ENCODE assay signal across 8 cellular contexts in the genomic region with DNA sequence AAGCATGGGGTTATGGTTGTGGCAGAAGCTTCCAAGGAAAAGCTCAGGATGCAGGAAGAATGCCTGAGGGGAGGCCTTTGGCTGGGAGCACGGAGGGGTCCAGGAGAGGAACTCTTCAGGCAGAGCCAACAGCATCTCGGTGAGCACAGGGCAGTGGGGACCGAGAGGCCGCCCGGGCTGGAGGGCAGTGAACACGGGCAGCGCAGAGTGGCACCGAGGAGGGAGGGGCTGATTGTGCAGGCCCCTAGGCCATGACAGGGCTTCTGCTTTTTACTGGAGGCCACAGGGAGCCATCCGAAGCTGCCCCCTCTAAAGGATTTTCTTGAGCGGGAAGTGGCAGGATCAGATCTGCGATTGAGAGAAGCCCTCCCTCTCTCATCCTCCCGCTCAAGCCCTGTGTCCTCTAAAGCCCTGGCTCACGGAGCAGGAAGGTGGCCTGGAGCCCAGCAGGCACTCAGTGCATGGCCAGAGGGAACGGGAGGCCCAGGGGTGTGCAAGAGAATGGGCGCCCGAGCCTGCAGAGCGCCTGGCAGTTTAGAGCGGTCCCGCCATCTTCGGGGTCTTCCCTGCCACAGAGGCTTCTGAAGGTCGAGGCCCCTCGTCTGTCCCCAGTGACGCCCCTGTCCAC. TPM values are rescaled to one million over a fixed set of nuclear protein-coding genes. Genes with fewer than 3 reads are reported as not detected.
DNase-seq lines count a peak whose midpoint lies in the region; ATAC-seq and TF ChIP-seq lines count a peak whose summit lies in the region.

No MANE protein-coding gene starts in this region.

- in situ Hi-C loops in GM23248 (cut with MboI) = loop anchor here (25.0 kb wide), 1 partner anchor 558 kb away; no protein-coding TSS in a partner anchor

- TF ChIP-seq EP300 in sigmoid colon (IDR thresholded peaks at IDR 0.05) = no peak

- H3K9me3 ChIP-seq in GM23248 (ENCODE audit: low read depth) (no peaks in the 10 kb centered on the region), fibroblast of lung (ENCODE audit: control insufficient read depth, insufficient read depth, low read depth, low read length) (no peaks in the 10 kb centered on the region), parathyroid adenoma (ENCODE audit: control insufficient read depth, low read length) (no peaks in the 10 kb centered on the region), sigmoid colon (no peaks in the 10 kb centered on the region)

- no peak for TF ChIP-seq POLR2A in sigmoid colon (IDR thresholded peaks at IDR 0.05)

- DNase-seq in GM23248 (peak; percentile 9), fibroblast of lung (ENCODE audit: low read depth in 2 of 2) (no peak), OCI-M2 (lab: John Stamatoyannopoulos, UW; ENCODE audit: unreplicated experiment) (no peak), NCI-H1694 treated with DMSO at 0.1 percent for 48 hours (lab: John Stamatoyannopoulos, UW) (no peak), ecto neural progenitor cell (ENCODE audit: low spot score) (no peak), sigmoid colon (no peak)

- intact Hi-C loops in sigmoid colon (cut with DNase I) = loop anchor here (5.0 to 10.0 kb wide), 2 partner anchors 653 to 985 kb away; no protein-coding TSS in a partner anchor

- H3K9me2 ChIP-seq in GM23248 (ENCODE audit: insufficient read depth) = no peaks in the 10 kb centered on the region

- H3K27me3 ChIP-seq in GM23248 (replicated peaks; ENCODE audit: insufficient read depth) (no peaks in the 10 kb centered on the region), fibroblast of lung (ENCODE audit: control insufficient read depth, insufficient read depth, low read length) (no peaks in the 10 kb centered on the region), parathyroid adenoma (ENCODE audit: control insufficient read depth, insufficient read depth, low read length) (no peaks in the 10 kb centered on the region), sigmoid colon (peaks cover 0 to 2% (median 0%) of the 10 kb centered on the region in 3 donors)

- peaks cover 13% of the 10 kb centered on the region for H3F3A ChIP-seq in GM23248 (ENCODE audit: insufficient read depth)

- H3K36me3 ChIP-seq in GM23248 (ENCODE audit: low read depth) = no peaks in the 10 kb centered on the region
- H3K36me3 ChIP-seq in fibroblast of lung (ENCODE audit: control insufficient read depth, insufficient read depth, low read length) = no peaks in the 10 kb centered on the region
- H3K36me3 ChIP-seq in parathyroid adenoma (ENCODE audit: control insufficient read depth, insufficient read depth, low read length) = no peaks in the 10 kb centered on the region
- no peaks in the 10 kb centered on the region for H3K36me3 ChIP-seq in sigmoid colon

- ATAC-seq in SK-N-SH treated with all-trans-retinoic acid at 6 μM for 48 hours = peak; percentile 10; the same call in 2 of the 3 replicates

- H3K9ac ChIP-seq in GM23248 = peak overlapping the region; percentile 50
- H3K9ac ChIP-seq in fibroblast of lung (ENCODE audit: insufficient read depth, low read length) = no peak overlapping the region
- H3K9ac ChIP-seq in parathyroid adenoma = no peak overlapping the region

- H3K4me2 ChIP-seq in GM23248 (ENCODE audit: unreplicated experiment) = peak overlapping the region; percentile 46
- H3K4me2 ChIP-seq in fibroblast of lung (ENCODE audit: extremely low read depth, insufficient read depth, low read length) = no peak overlapping the region
- H3K4me2 ChIP-seq in parathyroid adenoma (ENCODE audit: low read length) = no peak overlapping the region

- H4K20me1 ChIP-seq in GM23248 (ENCODE audit: insufficient read depth) (no peaks in the 10 kb centered on the region), fibroblast of lung (ENCODE audit: control insufficient read depth, extremely low read depth, insufficient read depth, low read length) (no peaks in the 10 kb centered on the region)

- TF ChIP-seq CTCF in fibroblast of lung (conservative IDR thresholded peaks at IDR 0.05 in 1 of 2, IDR thresholded peaks at IDR 0.05 in 1 of 2; ENCODE audit: low read depth in 1 of 2, low read length in 2 of 2) (no peak), parathyroid adenoma (IDR thresholded peaks at IDR 0.05) (no peak), sigmoid colon (IDR thresholded peaks at IDR 0.05) (no peak)

- H3K27ac ChIP-seq in GM23248 = peak overlapping the region; percentile 71
- peak overlapping the region; percentile 71 for H3K27ac ChIP-seq in fibroblast of lung (ENCODE audit: insufficient read depth, low read length)
- no peak overlapping the region for H3K27ac ChIP-seq in parathyroid adenoma
- no peak overlapping the region for H3K27ac ChIP-seq in sigmoid colon

- H3K4me3 ChIP-seq in GM23248 (no peak overlapping the region), fibroblast of lung (replicated peaks in 1 of 4; ENCODE audit: control extremely low read depth in 1 of 4, insufficient read depth in 1 of 4, low read depth in 3 of 4, low read length in 4 of 4) (no peak overlapping the region), parathyroid adenoma (ENCODE audit: low read depth, low read length) (no peak overlapping the region), sigmoid colon (no peak overlapping the region)

- peaks cover 15% of the 10 kb centered on the region for H3K4me1 ChIP-seq in GM23248 (ENCODE audit: insufficient read depth)
- H3K4me1 ChIP-seq in fibroblast of lung (ENCODE audit: control insufficient read depth, extremely low read depth, insufficient read depth, low read length) = peaks cover 7% of the 10 kb centered on the region
- peaks cover 3% of the 10 kb centered on the region for H3K4me1 ChIP-seq in parathyroid adenoma
- peaks cover 0 to 9% (median 6%) of the 10 kb centered on the region in 4 donors for H3K4me1 ChIP-seq in sigmoid colon

- 76 to 77% methylated on average over 23 of the region's 23 CpGs for WGBS in GM23248 (ENCODE audit: low coverage in 1 of 2, low lambda C conversion rate in 2 of 2, missing lambda C conversion rate in 2 of 2), 2 experiments
- WGBS in sigmoid colon, 2 donors = 90 to 91% methylated on average over 23 of the region's 23 CpGs

- H2AFZ ChIP-seq in GM23248 = peak overlapping the region; percentile 15; the same call in 1 of the 2 replicates
- no peak overlapping the region for H2AFZ ChIP-seq in fibroblast of lung (ENCODE audit: low read length)
- H2AFZ ChIP-seq in parathyroid adenoma = peak overlapping the region; percentile 57

- H3K79me2 ChIP-seq in GM23248 (ENCODE audit: insufficient read depth) (no peaks in the 10 kb centered on the region), fibroblast of lung (ENCODE audit: control insufficient read depth, insufficient read depth, low read length) (no peaks in the 10 kb centered on the region), parathyroid adenoma (no peaks in the 10 kb centered on the region)

TF ChIP-seq in SK-N-SH treated with all-trans-retinoic acid at 6 μM for 48 hours, 23 proteins besides CTCF, POLR2A, EP300 and RAD21 (continues in another document):
- TF ChIP-seq ZFP30 (CRISPR knock-in tag; IDR thresholded peaks at IDR 0.05) (no peak), TCF4 (CRISPR knock-in tag; IDR thresholded peaks at IDR 0.05; ENCODE audit: borderline replicate concordance) (no peak), ZC3H10 (CRISPR knock-in tag; IDR thresholded peaks at IDR 0.05) (no peak), ESRRG (CRISPR knock-in tag; IDR thresholded peaks at IDR 0.05) (no peak), OSR1 (CRISPR knock-in tag; IDR thresholded peaks at IDR 0.05) (no peak), SNAI2 (CRISPR knock-in tag; IDR thresholded peaks at IDR 0.05) (no peak), ZFP3 (CRISPR knock-in tag; IDR thresholded peaks at IDR 0.05) (no peak), ARNTL (CRISPR knock-in tag; IDR thresholded peaks at IDR 0.05; ENCODE audit: borderline replicate concordance, low read depth) (no peak), BACH2 (CRISPR knock-in tag; IDR thresholded peaks at IDR 0.05; ENCODE audit: borderline replicate concordance) (no peak)
- TF ChIP-seq, protein P1, sequence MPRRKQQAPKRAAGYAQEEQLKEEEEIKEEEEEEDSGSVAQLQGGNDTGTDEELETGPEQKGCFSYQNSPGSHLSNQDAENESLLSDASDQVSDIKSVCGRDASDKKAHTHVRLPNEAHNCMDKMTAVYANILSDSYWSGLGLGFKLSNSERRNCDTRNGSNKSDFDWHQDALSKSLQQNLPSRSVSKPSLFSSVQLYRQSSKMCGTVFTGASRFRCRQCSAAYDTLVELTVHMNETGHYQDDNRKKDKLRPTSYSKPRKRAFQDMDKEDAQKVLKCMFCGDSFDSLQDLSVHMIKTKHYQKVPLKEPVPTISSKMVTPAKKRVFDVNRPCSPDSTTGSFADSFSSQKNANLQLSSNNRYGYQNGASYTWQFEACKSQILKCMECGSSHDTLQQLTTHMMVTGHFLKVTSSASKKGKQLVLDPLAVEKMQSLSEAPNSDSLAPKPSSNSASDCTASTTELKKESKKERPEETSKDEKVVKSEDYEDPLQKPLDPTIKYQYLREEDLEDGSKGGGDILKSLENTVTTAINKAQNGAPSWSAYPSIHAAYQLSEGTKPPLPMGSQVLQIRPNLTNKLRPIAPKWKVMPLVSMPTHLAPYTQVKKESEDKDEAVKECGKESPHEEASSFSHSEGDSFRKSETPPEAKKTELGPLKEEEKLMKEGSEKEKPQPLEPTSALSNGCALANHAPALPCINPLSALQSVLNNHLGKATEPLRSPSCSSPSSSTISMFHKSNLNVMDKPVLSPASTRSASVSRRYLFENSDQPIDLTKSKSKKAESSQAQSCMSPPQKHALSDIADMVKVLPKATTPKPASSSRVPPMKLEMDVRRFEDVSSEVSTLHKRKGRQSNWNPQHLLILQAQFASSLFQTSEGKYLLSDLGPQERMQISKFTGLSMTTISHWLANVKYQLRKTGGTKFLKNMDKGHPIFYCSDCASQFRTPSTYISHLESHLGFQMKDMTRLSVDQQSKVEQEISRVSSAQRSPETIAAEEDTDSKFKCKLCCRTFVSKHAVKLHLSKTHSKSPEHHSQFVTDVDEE (CRISPR knock-in tag; IDR thresholded peaks at IDR 0.05) = no peak

RNA-seq across cellular contexts. Expression of a gene that starts 20.6 kb away (rescaled TPM):
- 10.6 and 35.4 TPM in 2 replicates for total RNA-seq in GM23248 (2014; rRNA removed; shearing (Covaris generic))
- polyA plus RNA-seq in GM23248 (2016; fragmentation: Nextera tagmentation; extraction: Ambion mirVana) (15.0 and 16.7 TPM in 2 replicates), fibroblast of lung (19.0 and 19.2 TPM in 2 replicates), sigmoid colon (10 to 100 TPM; 16.5 to 27.0 (median 16.9) TPM)
- total RNA-seq in fibroblast of lung (21.3 and 28.9 TPM in 2 replicates), sigmoid colon (10 to 100 TPM; 34.4 to 79.2 (median 51.6) TPM)
- polyA plus RNA-seq in fibroblast of lung (2012) = 14.4 and 15.6 TPM in 2 replicates
- 2.9 and 7.2 TPM in 2 replicates for polyA minus RNA-seq in fibroblast of lung (ENCODE audit: low replicate concordance)

Comparison
In these comparisons a context has a peak if more than half of its experiments do, and no peak if none do; other contexts are left out.
1. H3K27ac ChIP-seq: peak in GM23248 (single experiment) and fibroblast of lung (single experiment); none in parathyroid adenoma (single experiment) and sigmoid colon (0 of 4).